ENCODE assay signal across 1 cellular context in genomic region chr10:92886334-92886961, GRCh38.
TF ChIP-seq lines count a peak whose summit lies in the region.

No MANE protein-coding gene starts in this region.

TF ChIP-seq in HepG2, 621 proteins besides CTCF, POLR2A, EP300 and RAD21:
- TF ChIP-seq ZNF850 (CRISPR knock-in tag; conservative IDR thresholded peaks at IDR 0.05) (no peak), NFKB2 (CRISPR knock-in tag; IDR thresholded peaks at IDR 0.05; ENCODE audit: borderline replicate concordance) (no peak), DNMT3B (CRISPR knock-in tag; conservative IDR thresholded peaks at IDR 0.05) (no peak), KAT7 (CRISPR knock-in tag; IDR thresholded peaks at IDR 0.05; ENCODE audit: borderline replicate concordance) (no peak), ATF2 (CRISPR knock-in tag; IDR thresholded peaks at IDR 0.05) (no peak)
TF ChIP-seq in HepG2: peak in this region for 0.
